ENCODE assay signal across 1 cellular context in the genomic region with DNA sequence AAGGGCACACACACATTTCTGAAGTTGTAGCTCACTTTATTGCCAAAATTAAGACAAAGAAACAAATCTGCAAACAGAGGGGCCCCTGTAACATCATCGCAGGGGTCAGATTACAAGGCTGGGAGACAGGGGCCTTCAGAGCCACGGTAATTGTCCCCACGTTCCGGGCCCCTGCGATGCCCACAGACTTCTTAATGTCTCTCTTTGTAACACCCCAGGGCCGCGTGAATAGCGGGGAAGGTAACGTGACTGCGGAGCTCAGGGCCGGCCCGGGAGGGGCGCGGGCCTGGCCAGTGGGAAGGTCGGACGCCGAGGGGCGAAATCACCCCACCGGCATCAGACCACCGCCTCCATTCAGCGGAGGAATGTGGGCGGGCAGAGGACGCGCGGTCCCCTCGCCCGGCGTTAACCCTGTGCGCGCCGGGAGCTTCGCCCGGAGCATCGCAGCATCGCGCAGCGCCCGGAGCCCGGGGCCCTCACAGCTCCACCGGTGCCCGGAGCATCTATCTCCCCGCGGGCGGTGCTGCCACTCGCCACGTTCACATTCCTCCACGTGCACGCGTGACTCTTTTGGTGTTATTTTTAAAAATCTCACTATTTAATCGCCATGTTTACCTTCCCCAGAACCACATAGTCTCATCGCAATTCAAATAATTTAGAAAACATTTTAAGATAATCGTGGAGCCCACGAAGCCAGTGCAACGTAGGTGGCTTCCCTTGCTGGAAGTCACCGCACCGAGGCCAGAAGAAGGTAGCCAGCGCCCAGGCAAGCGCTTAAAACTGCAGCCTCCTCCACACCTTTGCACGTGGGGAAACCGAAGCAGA.
TF ChIP-seq lines count a peak whose summit lies in the region.

No MANE protein-coding gene starts in this region.

TF ChIP-seq in Ishikawa, 13 proteins besides CTCF, POLR2A, EP300 and RAD21 (continued from another document):
- no peak for TF ChIP-seq REST (IDR thresholded peaks at IDR 0.05; ENCODE audit: low read depth)
- TF ChIP-seq YY1 (IDR thresholded peaks at IDR 0.05; ENCODE audit: low read depth) = peak; percentile 71
- peak; percentile 18; the same call in 1 of the 2 replicates for TF ChIP-seq EGR1 (IDR thresholded peaks at IDR 0.05)
- TF ChIP-seq MAX (IDR thresholded peaks at IDR 0.05) = peak; percentile 91
- peak; percentile 77 for TF ChIP-seq TEAD4 (IDR thresholded peaks at IDR 0.05)
- TF ChIP-seq ZBTB7A (IDR thresholded peaks at IDR 0.05; ENCODE audit: low read depth) = peak; percentile 94
